1 cellular context compared by ENCODE assay signal in genomic region chr17:9205520-9206159, GRCh38.
TF ChIP-seq lines count a peak whose summit lies in the region.

No MANE protein-coding gene starts in this region.

TF ChIP-seq in HepG2, 621 proteins besides CTCF, POLR2A, EP300 and RAD21 (continued from another document):
- TF ChIP-seq, protein P1, sequence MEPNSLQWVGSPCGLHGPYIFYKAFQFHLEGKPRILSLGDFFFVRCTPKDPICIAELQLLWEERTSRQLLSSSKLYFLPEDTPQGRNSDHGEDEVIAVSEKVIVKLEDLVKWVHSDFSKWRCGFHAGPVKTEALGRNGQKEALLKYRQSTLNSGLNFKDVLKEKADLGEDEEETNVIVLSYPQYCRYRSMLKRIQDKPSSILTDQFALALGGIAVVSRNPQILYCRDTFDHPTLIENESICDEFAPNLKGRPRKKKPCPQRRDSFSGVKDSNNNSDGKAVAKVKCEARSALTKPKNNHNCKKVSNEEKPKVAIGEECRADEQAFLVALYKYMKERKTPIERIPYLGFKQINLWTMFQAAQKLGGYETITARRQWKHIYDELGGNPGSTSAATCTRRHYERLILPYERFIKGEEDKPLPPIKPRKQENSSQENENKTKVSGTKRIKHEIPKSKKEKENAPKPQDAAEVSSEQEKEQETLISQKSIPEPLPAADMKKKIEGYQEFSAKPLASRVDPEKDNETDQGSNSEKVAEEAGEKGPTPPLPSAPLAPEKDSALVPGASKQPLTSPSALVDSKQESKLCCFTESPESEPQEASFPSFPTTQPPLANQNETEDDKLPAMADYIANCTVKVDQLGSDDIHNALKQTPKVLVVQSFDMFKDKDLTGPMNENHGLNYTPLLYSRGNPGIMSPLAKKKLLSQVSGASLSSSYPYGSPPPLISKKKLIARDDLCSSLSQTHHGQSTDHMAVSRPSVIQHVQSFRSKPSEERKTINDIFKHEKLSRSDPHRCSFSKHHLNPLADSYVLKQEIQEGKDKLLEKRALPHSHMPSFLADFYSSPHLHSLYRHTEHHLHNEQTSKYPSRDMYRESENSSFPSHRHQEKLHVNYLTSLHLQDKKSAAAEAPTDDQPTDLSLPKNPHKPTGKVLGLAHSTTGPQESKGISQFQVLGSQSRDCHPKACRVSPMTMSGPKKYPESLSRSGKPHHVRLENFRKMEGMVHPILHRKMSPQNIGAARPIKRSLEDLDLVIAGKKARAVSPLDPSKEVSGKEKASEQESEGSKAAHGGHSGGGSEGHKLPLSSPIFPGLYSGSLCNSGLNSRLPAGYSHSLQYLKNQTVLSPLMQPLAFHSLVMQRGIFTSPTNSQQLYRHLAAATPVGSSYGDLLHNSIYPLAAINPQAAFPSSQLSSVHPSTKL (CRISPR knock-in tag; IDR thresholded peaks at IDR 0.05): no peak
- TF ChIP-seq, protein P2, sequence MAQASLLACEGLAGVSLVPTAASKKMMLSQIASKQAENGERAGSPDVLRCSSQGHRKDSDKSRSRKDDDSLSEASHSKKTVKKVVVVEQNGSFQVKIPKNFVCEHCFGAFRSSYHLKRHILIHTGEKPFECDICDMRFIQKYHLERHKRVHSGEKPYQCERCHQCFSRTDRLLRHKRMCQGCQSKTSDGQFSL (CRISPR knock-in tag; IDR thresholded peaks at IDR 0.05): no peak
- no peak for TF ChIP-seq NFE2L2 (IDR thresholded peaks at IDR 0.05; ENCODE audit: low read length)
- no peak for TF ChIP-seq ZNF747 (CRISPR knock-in tag; IDR thresholded peaks at IDR 0.05; ENCODE audit: borderline replicate concordance)
- no peak for TF ChIP-seq ZMYM4 (CRISPR knock-in tag; IDR thresholded peaks at IDR 0.05)
- no peak for TF ChIP-seq TRAFD1 (CRISPR knock-in tag; IDR thresholded peaks at IDR 0.05; ENCODE audit: borderline replicate concordance)
- no peak for TF ChIP-seq CCDC6 (CRISPR knock-in tag; IDR thresholded peaks at IDR 0.05)
